Comparison of ENCODE assay signal across 18 cellular contexts in the genomic region with DNA sequence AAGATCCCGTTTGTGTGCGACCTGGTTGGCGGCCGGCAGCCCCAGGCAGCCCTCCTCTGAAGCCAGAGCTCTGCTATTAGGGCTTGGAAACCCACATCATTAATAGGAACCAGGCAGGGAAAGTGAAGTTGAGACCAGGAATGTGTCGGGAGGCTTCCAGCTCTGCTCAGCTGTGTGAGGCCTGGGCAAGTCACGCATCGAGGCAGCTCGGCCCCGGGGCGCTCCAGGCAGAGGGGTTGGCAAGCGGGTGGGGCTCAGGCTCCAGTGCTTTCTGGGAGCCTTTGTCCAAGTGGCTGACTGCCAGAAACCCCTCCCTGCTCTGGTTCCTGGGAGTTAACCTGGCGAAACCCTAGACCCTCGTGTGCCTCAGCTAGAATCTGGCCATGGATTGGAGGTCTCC.
"Had no signal": no experiment of that assay in that cellular context is flagged by ENCODE, and none has a peak within 500 bp of the region (broad histone marks: within the 10 kb centered on the region; RNA-seq: fewer than 3 reads in every experiment).

No MANE protein-coding gene starts in this region.

- H3K4me1 ChIP-seq: parathyroid adenoma, psoas muscle, right lobe of liver, thyroid gland had no signal

- H3K27ac ChIP-seq: parathyroid adenoma, psoas muscle, right lobe of liver, suprapubic skin, thyroid gland had no signal

- DNase-seq: cerebellar nuclear complex; endodermal cell; erythroblast; kidney glomerular epithelial cell; mammary epithelial cell; mucosa of descending colon; naive thymus-derived CD8-positive, alpha-beta T cell; psoas muscle; retina; right lobe of liver; stimulated activated CD4-positive, alpha-beta T cell treated with anti-CD3 and anti-CD28 coated beads, Interleukin-4, amount 100 ng/mL, for 1 hour; stimulated activated CD8-positive, alpha-beta memory T cell treated with anti-CD3 and anti-CD28 coated beads, Interleukin-4, amount 100 ng/mL, for 48 hours; stimulated activated naive CD8-positive, alpha-beta T cell treated with anti-CD3 and anti-CD28 coated beads, Interleukin-15, Interleukin-2, amounts not matched to agents 100 U/mL and 50 U/mL, for 24 hours; thyroid gland had no signal

- H3K9me3 ChIP-seq: mucosa of descending colon, psoas muscle, right lobe of liver, suprapubic skin, thyroid gland had no signal

- H3K36me3 ChIP-seq: right lobe of liver, suprapubic skin, thyroid gland had no signal

- ATAC-seq: left lobe of liver; mucosa of descending colon; naive thymus-derived CD8-positive, alpha-beta T cell; psoas muscle; right lobe of liver; stimulated activated effector memory CD8-positive, alpha-beta T cell treated with anti-CD3 and anti-CD28 coated beads, Interleukin-12 subunit alpha, Interleukin-12 subunit beta, amount 100 ng/mL, for 72 hours; stimulated activated naive CD8-positive, alpha-beta T cell treated with anti-CD3 and anti-CD28 coated beads, Interleukin-15, Interleukin-2, amounts not matched to agents 100 U/mL and 50 U/mL, for 24 hours had no signal

- H3K27me3 ChIP-seq: right lobe of liver, suprapubic skin, thyroid gland had no signal

- H3K4me3 ChIP-seq: mucosa of descending colon, psoas muscle, right lobe of liver, suprapubic skin, thyroid gland had no signal
